Comparison of ENCODE assay signal across 19 cellular contexts in the genomic region with DNA sequence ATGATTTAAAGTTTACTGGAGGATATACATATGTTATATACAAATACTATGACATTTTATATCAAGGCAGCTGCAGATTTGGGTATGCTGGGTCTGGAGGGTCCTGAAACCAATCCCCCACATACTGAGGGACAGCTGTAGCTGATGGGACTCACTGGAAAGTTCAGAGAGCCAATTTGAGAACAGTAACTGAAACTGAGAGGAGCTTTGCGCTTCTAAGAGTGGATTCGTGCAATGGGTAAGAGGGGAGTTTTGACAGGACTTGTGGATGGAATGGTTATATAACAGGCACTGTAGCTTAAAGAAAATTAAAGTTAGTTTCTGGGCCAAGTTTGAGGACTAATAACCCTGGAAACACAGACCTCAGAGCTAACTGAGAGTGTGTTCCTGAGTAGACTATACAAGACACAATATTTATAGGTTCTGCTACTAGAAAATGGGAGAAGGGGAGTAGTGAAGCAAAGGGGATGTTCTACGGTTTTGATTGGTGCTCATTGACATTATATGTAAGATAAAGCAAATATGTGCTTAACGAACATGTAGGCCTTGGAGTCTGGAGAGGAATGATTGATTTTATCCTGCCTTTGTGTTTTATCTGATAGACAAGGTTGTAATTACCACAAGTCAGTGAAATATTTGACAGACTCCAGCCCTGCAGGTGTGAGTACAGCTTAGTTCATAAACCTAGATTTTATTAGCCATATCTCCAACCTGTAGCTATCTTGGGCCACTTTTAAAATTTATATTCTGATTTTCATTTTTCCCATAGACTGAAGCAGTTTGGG. TPM values are rescaled to one million over a fixed set of nuclear protein-coding genes. Genes with fewer than 3 reads are reported as not detected.
DNase-seq lines count a peak whose midpoint lies in the region; ATAC-seq, FAIRE-seq and TF ChIP-seq lines count a peak whose summit lies in the region.
"Had no signal": no experiment of that assay in that cellular context is flagged by ENCODE, and none has a peak within 500 bp of the region (broad histone marks: within the 10 kb centered on the region; RNA-seq: fewer than 3 reads in every experiment).

No MANE protein-coding gene starts in this region.

- no peak overlapping the region for H4K91ac ChIP-seq in trophoblast cell (ENCODE audit: low read depth, low read length)

- H4K8ac ChIP-seq in trophoblast cell (ENCODE audit: low read depth, low read length), result no peak overlapping the region

- H3K36me3 ChIP-seq in trophoblast cell (ENCODE audit: control insufficient read depth in 1 of 2, insufficient read depth in 2 of 2, low read length in 2 of 2), result no peaks in the 10 kb centered on the region
- H3K36me3 ChIP-seq: colonic mucosa, heart right ventricle, tibial artery had no signal

- peak; percentile 32 for ATAC-seq in GM19372 (IDR thresholded peaks at IDR 0.05; ENCODE audit: low read depth, unreplicated experiment)
- ATAC-seq in HG02642 (IDR thresholded peaks at IDR 0.05; ENCODE audit: poor library complexity, unreplicated experiment), result peak; percentile 41
- ATAC-seq in HG03520 (IDR thresholded peaks at IDR 0.05; ENCODE audit: unreplicated experiment), result peak; percentile 39
- ATAC-seq in activated T-helper 17 cell treated with anti-CD3 and anti-CD28 coated beads, Interleukin-2, amount 50 U/mL, for 72 hours (replicated peaks), result no peak
- ATAC-seq: heart right ventricle had no signal

- no peak overlapping the region for H2BK120ac ChIP-seq in trophoblast cell (ENCODE audit: insufficient read depth, low read length, poor library complexity)

- H3K79me1 ChIP-seq in trophoblast cell (ENCODE audit: low read length), result peaks cover 6% of the 10 kb centered on the region

- DNase-seq in GM12865 (ENCODE audit: low read depth) (peak; percentile 65), AML-193 (lab: John Stamatoyannopoulos, UW) (no peak), trophoblast cell (no peak), urothelium cell line (ENCODE audit: low spot score) (no peak)
- DNase-seq: activated CD4-positive, alpha-beta T cell treated with anti-CD3 and anti-CD28 coated beads, Interleukin-2, amount 10 ng/mL, durations not matched to agents 7 days and 5 days; amygdala; Calu3; colonic mucosa; heart right ventricle; kidney glomerular epithelial cell; NCI-H1092 treated with DMSO at 0.1 percent for 48 hours; NCI-H510A; T-helper 9 cell; tibial artery had no signal

- H3K27ac ChIP-seq in trophoblast cell (ENCODE audit: low read depth, low read length), result no peak overlapping the region
- H3K27ac ChIP-seq: colonic mucosa, heart right ventricle, tibial artery had no signal

- H3K18ac ChIP-seq in trophoblast cell (ENCODE audit: low read length), result no peak overlapping the region

- no peak for TF ChIP-seq CTCF in GM12865 (IDR thresholded peaks at IDR 0.05; ENCODE audit: insufficient read depth, low read depth, low read length, missing control alignments)

- H2AFZ ChIP-seq in trophoblast cell (ENCODE audit: insufficient read depth, low read length, poor library complexity), result no peak overlapping the region

- no peaks in the 10 kb centered on the region for H3K36me3 Mint-ChIP-seq in activated T-helper 17 cell treated with anti-CD3 and anti-CD28 coated beads, Interleukin-2, amount 50 U/mL, for 72 hours (ENCODE audit: low read depth)

- no peak overlapping the region for H2BK5ac ChIP-seq in trophoblast cell (ENCODE audit: low read depth, low read length, poor library complexity)

- WGBS in trophoblast cell (ENCODE audit: extremely low coverage, insufficient coverage, insufficient read length), result no CpG with 5 or more reads among the region's 4 CpGs

- peaks cover 2% of the 10 kb centered on the region for H3K79me2 ChIP-seq in trophoblast cell (ENCODE audit: control insufficient read depth, insufficient read depth, low read length, poor library complexity)

- H3K4me3 ChIP-seq in GM12865 (ENCODE audit: low read depth, low read length), result no peak overlapping the region
- no peak overlapping the region for H3K4me3 ChIP-seq in trophoblast cell (ENCODE audit: low read depth, low read length)
- H3K4me3 ChIP-seq: colonic mucosa, heart right ventricle, tibial artery had no signal

- H3K9ac ChIP-seq in trophoblast cell (ENCODE audit: low read length), result no peak overlapping the region

- no peaks in the 10 kb centered on the region for H3K27me3 ChIP-seq in trophoblast cell (ENCODE audit: insufficient read depth, low read length)
- H3K27me3 ChIP-seq: colonic mucosa, heart right ventricle, tibial artery had no signal

- H4K12ac ChIP-seq in trophoblast cell (ENCODE audit: low read depth, low read length), result no peak overlapping the region

- H2BK12ac ChIP-seq in trophoblast cell (ENCODE audit: low read length), result no peak overlapping the region

- H3K27ac Mint-ChIP-seq in activated T-helper 17 cell treated with anti-CD3 and anti-CD28 coated beads, Interleukin-2, amount 50 U/mL, for 72 hours, result no peak overlapping the region
- H3K27ac Mint-ChIP-seq: activated CD4-positive, alpha-beta T cell treated with anti-CD3 and anti-CD28 coated beads, Interleukin-2, amount 10 ng/mL, durations not matched to agents 7 days and 5 days; activated T-helper 1 cell treated with anti-CD3 and anti-CD28 coated beads, Interleukin-12 subunit alpha, Interleukin-12 subunit beta, Interleukin-2, Interleukin-4 antibody, amounts not matched to agents 30 ng/mL and 10 ng/mL and 1 ng/mL, durations not matched to agents 14 hours and 24 hours and 36 hours had no signal

- no peaks in the 10 kb centered on the region for H3K27me3 Mint-ChIP-seq in activated T-helper 17 cell treated with anti-CD3 and anti-CD28 coated beads, Interleukin-2, amount 50 U/mL, for 72 hours

- peaks cover 5% of the 10 kb centered on the region for H3K4me1 Mint-ChIP-seq in activated T-helper 17 cell treated with anti-CD3 and anti-CD28 coated beads, Interleukin-2, amount 50 U/mL, for 72 hours

- no peak overlapping the region for H2AK5ac ChIP-seq in trophoblast cell (ENCODE audit: low read length)

- peaks cover 2 to 5% of the 10 kb centered on the region in 2 experiments for H3K4me1 ChIP-seq in trophoblast cell (ENCODE audit: control insufficient read depth in 1 of 2, insufficient read depth in 2 of 2, low read length in 2 of 2)
- H3K4me1 ChIP-seq: colonic mucosa had no signal

- H3K4me3 Mint-ChIP-seq in activated T-helper 17 cell treated with anti-CD3 and anti-CD28 coated beads, Interleukin-2, amount 50 U/mL, for 72 hours, result no peak overlapping the region
- H3K4me3 Mint-ChIP-seq: activated CD4-positive, alpha-beta T cell treated with anti-CD3 and anti-CD28 coated beads, Interleukin-2, amount 10 ng/mL, durations not matched to agents 7 days and 5 days; activated T-helper 1 cell treated with anti-CD3 and anti-CD28 coated beads, Interleukin-12 subunit alpha, Interleukin-12 subunit beta, Interleukin-2, Interleukin-4 antibody, amounts not matched to agents 30 ng/mL and 10 ng/mL and 1 ng/mL, durations not matched to agents 14 hours and 24 hours and 36 hours had no signal

- H3K4ac ChIP-seq in trophoblast cell (ENCODE audit: low read depth, low read length), result no peak overlapping the region

- H3K4me2 ChIP-seq in trophoblast cell (ENCODE audit: low read length), result no peak overlapping the region

- no peak overlapping the region for H3K23ac ChIP-seq in trophoblast cell (ENCODE audit: low read length)

- H3K14ac ChIP-seq in trophoblast cell (ENCODE audit: low read length), result no peak overlapping the region

- H3K9me3 ChIP-seq in trophoblast cell (ENCODE audit: insufficient read depth, low read depth, low read length), result no peaks in the 10 kb centered on the region
- H3K9me3 ChIP-seq: colonic mucosa, heart right ventricle, tibial artery had no signal

- FAIRE-seq in urothelium cell line (lab: Jason Lieb, UNC), result no peak

- no peaks in the 10 kb centered on the region for H3K9me3 Mint-ChIP-seq in activated T-helper 17 cell treated with anti-CD3 and anti-CD28 coated beads, Interleukin-2, amount 50 U/mL, for 72 hours
- H3K9me3 Mint-ChIP-seq: activated CD4-positive, alpha-beta T cell treated with anti-CD3 and anti-CD28 coated beads, Interleukin-2, amount 10 ng/mL, durations not matched to agents 7 days and 5 days; activated T-helper 1 cell treated with anti-CD3 and anti-CD28 coated beads, Interleukin-12 subunit alpha, Interleukin-12 subunit beta, Interleukin-2, Interleukin-4 antibody, amounts not matched to agents 30 ng/mL and 10 ng/mL and 1 ng/mL, durations not matched to agents 14 hours and 24 hours and 36 hours had no signal

RNA-seq across cellular contexts. Expression of a gene that starts 4.8 kb away (rescaled TPM):
- 10 to 100 TPM; 20.4 to 25.3 TPM for total RNA-seq in activated T-helper 17 cell treated with anti-CD3 and anti-CD28 coated beads, Interleukin-2, amount 50 U/mL, for 72 hours
- 17.2 and 17.8 TPM in 2 replicates for polyA plus RNA-seq in trophoblast cell (2013)
